Comparison of ENCODE assay signal across 9 cellular contexts in the genomic region with DNA sequence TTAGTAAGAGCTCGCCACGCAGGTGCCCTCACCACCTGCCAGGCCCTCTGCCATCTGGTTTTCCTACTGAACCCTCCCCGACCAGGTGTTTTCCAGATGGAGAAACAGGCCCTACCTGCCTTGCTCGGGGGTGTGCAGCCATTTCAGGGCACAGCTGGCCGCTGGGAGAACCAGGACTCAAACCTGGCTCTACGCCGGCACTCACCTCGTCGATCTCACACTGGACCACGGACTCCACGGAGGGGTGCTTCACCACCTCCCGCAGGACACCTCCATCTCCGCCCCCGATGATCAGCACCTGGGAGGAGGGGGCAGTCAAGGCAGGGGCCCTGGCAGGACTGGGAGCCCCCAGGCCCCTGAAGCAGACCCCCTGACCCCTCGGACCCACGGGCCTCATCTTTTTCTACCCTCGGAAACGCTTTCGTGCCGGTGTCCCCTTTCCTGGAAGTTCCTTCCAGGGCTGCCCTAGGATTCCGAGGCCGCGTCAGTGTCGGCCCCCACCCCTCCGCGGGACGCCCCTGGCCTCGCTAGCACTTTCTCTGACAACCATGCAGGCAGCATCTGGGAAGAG. TPM values are rescaled to one million over a fixed set of nuclear protein-coding genes. Genes with fewer than 3 reads are reported as not detected.
DNase-seq lines count a peak whose midpoint lies in the region; ATAC-seq and TF ChIP-seq lines count a peak whose summit lies in the region.
"Had no signal": no experiment of that assay in that cellular context is flagged by ENCODE, and none has a peak within 500 bp of the region (broad histone marks: within the 10 kb centered on the region; RNA-seq: fewer than 3 reads in every experiment).

No MANE protein-coding gene starts in this region.

- H3K27me3 Mint-ChIP-seq in CD4-positive, CD25-positive, alpha-beta regulatory T cell: no peaks in the 10 kb centered on the region
- H3K27me3 Mint-ChIP-seq in MCF 10A (ENCODE audit: insufficient read depth, unreplicated experiment): no peaks in the 10 kb centered on the region
- no peaks in the 10 kb centered on the region for H3K27me3 Mint-ChIP-seq in naive thymus-derived CD4-positive, alpha-beta T cell

- H3K27ac ChIP-seq in CD4-positive, CD25-positive, alpha-beta regulatory T cell (ENCODE audit: insufficient read depth, low read length, poor library complexity, severe bottlenecking): no peak overlapping the region
- H3K27ac ChIP-seq in KOPT-K1 (ENCODE audit: low read depth, low read length, poor library complexity, severe bottlenecking): peak overlapping the region; percentile 81
- H3K27ac ChIP-seq in naive thymus-derived CD4-positive, alpha-beta T cell (ENCODE audit: low read depth, low read length): peak overlapping the region; percentile 83

- H3K36me3 Mint-ChIP-seq in CD4-positive, CD25-positive, alpha-beta regulatory T cell: no peaks in the 10 kb centered on the region
- peaks cover 67% of the 10 kb centered on the region for H3K36me3 Mint-ChIP-seq in MCF 10A (ENCODE audit: insufficient read depth, unreplicated experiment)
- H3K36me3 Mint-ChIP-seq in naive thymus-derived CD4-positive, alpha-beta T cell: peaks cover 0 to 11% (median 0%) of the 10 kb centered on the region in 5 donors

- CTCF ChIA-PET in MCF 10A (lab: Yijun Ruan, JAX): interaction anchor here (0.7 to 1.4 kb wide), 3 partner anchors 16 to 173 kb away, joined by 4 to 9 read pairs (median 4); no protein-coding TSS in a partner anchor
- CTCF ChIA-PET in naive thymus-derived CD4-positive, alpha-beta T cell (lab: Charles Lee): interaction anchor here (0.7 to 1.0 kb wide), 4 partner anchors 21 to 683 kb away, joined by 3 to 5 read pairs (median 3); no protein-coding TSS in a partner anchor

- no peak for DNase-seq in CD4-positive, CD25-positive, alpha-beta regulatory T cell
- no peak for DNase-seq in MCF 10A (ENCODE audit: unreplicated experiment)
- DNase-seq in naive thymus-derived CD4-positive, alpha-beta T cell: no peak
- no peak for DNase-seq in inferior parietal cortex (ENCODE audit: extremely low spot score)
- no peak for DNase-seq in DMS153 treated with DMSO at 0.1 percent for 48 hours (lab: John Stamatoyannopoulos, UW; ENCODE audit: unreplicated experiment)

- H3K27me3 ChIP-seq in CD4-positive, CD25-positive, alpha-beta regulatory T cell (ENCODE audit: control insufficient read depth, insufficient read depth, low read length): no peaks in the 10 kb centered on the region
- no peaks in the 10 kb centered on the region for H3K27me3 ChIP-seq in naive thymus-derived CD4-positive, alpha-beta T cell (ENCODE audit: control insufficient read depth in 2 of 2, insufficient read depth in 2 of 2, low read length in 2 of 2)

- no peaks in the 10 kb centered on the region for H3K9me3 ChIP-seq in CD4-positive, CD25-positive, alpha-beta regulatory T cell (ENCODE audit: control insufficient read depth in 2 of 2, low read length in 2 of 2)
- no peaks in the 10 kb centered on the region for H3K9me3 ChIP-seq in KOPT-K1 (ENCODE audit: insufficient read depth, low read length, poor library complexity, severe bottlenecking)
- H3K9me3 ChIP-seq in naive thymus-derived CD4-positive, alpha-beta T cell (ENCODE audit: control insufficient read depth in 2 of 3, low read length in 3 of 3): no peaks in the 10 kb centered on the region

- TSS peak; percentile 23 for BruUV-seq in MCF 10A (replicated peaks; lab: Mats Ljungman, UMichigan)

- H3K4me3 ChIP-seq in CD4-positive, CD25-positive, alpha-beta regulatory T cell (ENCODE audit: low read depth, low read length): no peak overlapping the region
- H3K4me3 ChIP-seq in naive thymus-derived CD4-positive, alpha-beta T cell (ENCODE audit: low read length): peak overlapping the region; percentile 65

- peak overlapping the region; percentile 84 to 93 (median 91) for H3K4me3 Mint-ChIP-seq in CD4-positive, CD25-positive, alpha-beta regulatory T cell
- peak overlapping the region; percentile 97 for H3K4me3 Mint-ChIP-seq in MCF 10A (ENCODE audit: unreplicated experiment)
- H3K4me3 Mint-ChIP-seq in naive thymus-derived CD4-positive, alpha-beta T cell: peak overlapping the region; percentile 85 to 98 (median 93)

- TF ChIP-seq CTCF in MCF 10A (IDR thresholded peaks at IDR 0.05; ENCODE audit: unreplicated experiment): no peak

- peaks cover 13% of the 10 kb centered on the region for H3K36me3 ChIP-seq in CD4-positive, CD25-positive, alpha-beta regulatory T cell (ENCODE audit: control insufficient read depth, insufficient read depth, low read length)
- peaks cover 70% of the 10 kb centered on the region for H3K36me3 ChIP-seq in KOPT-K1 (ENCODE audit: insufficient read depth, low read length)
- H3K36me3 ChIP-seq in naive thymus-derived CD4-positive, alpha-beta T cell (ENCODE audit: control insufficient read depth in 2 of 3, insufficient read depth in 3 of 3, low read length in 3 of 3): peaks cover 0 to 25% (median 5%) of the 10 kb centered on the region in 3 experiments

- peak overlapping the region in 2 of 3 donors; percentile 75 to 93 for H3K27ac Mint-ChIP-seq in CD4-positive, CD25-positive, alpha-beta regulatory T cell
- H3K27ac Mint-ChIP-seq in MCF 10A (ENCODE audit: low read depth, unreplicated experiment): peak overlapping the region; percentile 92
- H3K27ac Mint-ChIP-seq in naive thymus-derived CD4-positive, alpha-beta T cell: peak overlapping the region; percentile 32 to 95 (median 82)

- intact Hi-C loops in MCF 10A (cut with micrococcal nuclease): no loop called here
- intact Hi-C loops in naive thymus-derived CD4-positive, alpha-beta T cell (cut with micrococcal nuclease): no loop called here

- H3K4me1 Mint-ChIP-seq in CD4-positive, CD25-positive, alpha-beta regulatory T cell: peaks cover 7 to 44% (median 16%) of the 10 kb centered on the region in 4 donors
- H3K4me1 Mint-ChIP-seq in MCF 10A (ENCODE audit: insufficient read depth, unreplicated experiment): peaks cover 7% of the 10 kb centered on the region
- peaks cover 6 to 37% (median 24%) of the 10 kb centered on the region in 7 donors for H3K4me1 Mint-ChIP-seq in naive thymus-derived CD4-positive, alpha-beta T cell

- POLR2A ChIA-PET in MCF 10A (lab: Yijun Ruan, JAX): interaction anchor here (0.7 to 1.6 kb wide), 3 partner anchors 16 to 204 kb away, joined by 3 to 5 read pairs (median 5); partner anchors contain the start of genes EXOSC10 and MTOR
- POLR2A ChIA-PET in naive thymus-derived CD4-positive, alpha-beta T cell (lab: Charles Lee): interaction anchor here (0.7 to 1.1 kb wide), 2 partner anchors 22 to 39 kb away, joined by 3 to 5 read pairs; no protein-coding TSS in a partner anchor

- H3K4me1 ChIP-seq in CD4-positive, CD25-positive, alpha-beta regulatory T cell (ENCODE audit: control insufficient read depth, insufficient read depth, low read length, poor library complexity, severe bottlenecking): peaks cover 21% of the 10 kb centered on the region
- H3K4me1 ChIP-seq in naive thymus-derived CD4-positive, alpha-beta T cell (ENCODE audit: control insufficient read depth in 2 of 2, insufficient read depth in 2 of 2, low read length in 2 of 2): peaks cover 5 to 19% of the 10 kb centered on the region in 2 donors

- no peaks in the 10 kb centered on the region for H3K9me3 Mint-ChIP-seq in CD4-positive, CD25-positive, alpha-beta regulatory T cell
- H3K9me3 Mint-ChIP-seq in MCF 10A (ENCODE audit: unreplicated experiment): no peaks in the 10 kb centered on the region
- H3K9me3 Mint-ChIP-seq in naive thymus-derived CD4-positive, alpha-beta T cell: no peaks in the 10 kb centered on the region

- ATAC-seq in CD4-positive, CD25-positive, alpha-beta regulatory T cell (ENCODE audit: low read depth in 2 of 2): no peak
- no peak for ATAC-seq in naive thymus-derived CD4-positive, alpha-beta T cell
- no peak for ATAC-seq in GM18511 (IDR thresholded peaks at IDR 0.05; ENCODE audit: unreplicated experiment)
- no peak for ATAC-seq in GM21619 (IDR thresholded peaks at IDR 0.05; ENCODE audit: unreplicated experiment)

RNA-seq across cellular contexts. Expression of gene SRM, which starts 1.1 kb away (rescaled TPM):
- total RNA-seq in CD4-positive, CD25-positive, alpha-beta regulatory T cell: 29.6 TPM
- 10 to 100 TPM; 61.7 to 89.6 (median 76.5) TPM for polyA plus RNA-seq in CD4-positive, CD25-positive, alpha-beta regulatory T cell
- total RNA-seq in MCF 10A (2022): 284 and 327 TPM in 2 replicates
- 100 to 1,000 TPM in 1 of 5 experiments, 10 to 100 TPM in 4; 30.9 to 116 (median 44.1) TPM for total RNA-seq in naive thymus-derived CD4-positive, alpha-beta T cell
- polyA plus RNA-seq in naive thymus-derived CD4-positive, alpha-beta T cell: 100 to 1,000 TPM in 1 of 2 donors, 10 to 100 TPM in 1; 75.6 to 128 TPM

RNA-seq across cellular contexts. Expression of gene MASP2, which starts 11.6 kb away (rescaled TPM):
- total RNA-seq in CD4-positive, CD25-positive, alpha-beta regulatory T cell: not detected
- polyA plus RNA-seq in CD4-positive, CD25-positive, alpha-beta regulatory T cell: under 1 TPM in 2 of 4 donors, not detected in 2; 0.15 to 0.29 TPM
- 0.17 and 0.51 TPM in 2 replicates for total RNA-seq in MCF 10A (2022)
- under 1 TPM in 1 of 5 experiments, not detected in 4; 0.72 TPM for total RNA-seq in naive thymus-derived CD4-positive, alpha-beta T cell
- under 1 TPM in 1 of 2 donors, not detected in 1; 0.13 TPM for polyA plus RNA-seq in naive thymus-derived CD4-positive, alpha-beta T cell
- total RNA-seq: pulmonary artery endothelial cell had no signal

RNA-seq across cellular contexts. Expression of gene EXOSC10, which starts 41.0 kb away (rescaled TPM):
- total RNA-seq in CD4-positive, CD25-positive, alpha-beta regulatory T cell: 81.7 TPM
- polyA plus RNA-seq in CD4-positive, CD25-positive, alpha-beta regulatory T cell: 10 to 100 TPM; 37.0 to 47.5 (median 39.2) TPM
- 65.1 and 70.5 TPM in 2 replicates for total RNA-seq in MCF 10A (2022)
- 10 to 100 TPM; 72.0 to 83.4 (median 80.9) TPM for total RNA-seq in naive thymus-derived CD4-positive, alpha-beta T cell
- 10 to 100 TPM; 33.9 to 55.1 TPM for polyA plus RNA-seq in naive thymus-derived CD4-positive, alpha-beta T cell

RNA-seq across cellular contexts. Expression of gene TARDBP, which starts 46.2 kb away (rescaled TPM):
- 132 TPM for total RNA-seq in CD4-positive, CD25-positive, alpha-beta regulatory T cell
- polyA plus RNA-seq in CD4-positive, CD25-positive, alpha-beta regulatory T cell: 10 to 100 TPM; 65.1 to 91.9 (median 74.8) TPM
- 144 and 172 TPM in 2 replicates for total RNA-seq in MCF 10A (2022)
- 100 to 1,000 TPM; 114 to 196 (median 174) TPM for total RNA-seq in naive thymus-derived CD4-positive, alpha-beta T cell
- polyA plus RNA-seq in naive thymus-derived CD4-positive, alpha-beta T cell: 10 to 100 TPM; 55.0 to 80.4 TPM
